In genomic region chr19:8210660-8211101, GRCh38 we compare ENCODE assay signal across 9 cellular contexts. TPM values are rescaled to one million over a fixed set of nuclear protein-coding genes. Genes with fewer than 3 reads are reported as not detected.
DNase-seq lines count a peak whose midpoint lies in the region; ATAC-seq, FAIRE-seq and TF ChIP-seq lines count a peak whose summit lies in the region.
"Had no signal": no experiment of that assay in that cellular context is flagged by ENCODE, and none has a peak within 500 bp of the region (broad histone marks: within the 10 kb centered on the region; RNA-seq: fewer than 3 reads in every experiment).

No MANE protein-coding gene starts in this region.

- no peaks in the 10 kb centered on the region for H4K20me1 ChIP-seq in SU-DHL-6 (ENCODE audit: low read depth, low read length)

- H3K79me2 ChIP-seq in SU-DHL-6 (ENCODE audit: insufficient read depth, low read length): peaks cover 15% of the 10 kb centered on the region; the same call in 1 of the 2 replicates

- H2AFZ ChIP-seq in SU-DHL-6 (ENCODE audit: low read depth, low read length, severe bottlenecking): no peak overlapping the region

- no peak for TF ChIP-seq CTCF in SU-DHL-6 (IDR thresholded peaks at IDR 0.05; ENCODE audit: insufficient read depth, low read length, poor library complexity, severe bottlenecking)

- peaks cover 14% of the 10 kb centered on the region for H3K36me3 Mint-ChIP-seq in activated CD4-positive, alpha-beta T cell treated with anti-CD3 and anti-CD28 coated beads, Interleukin-2, amount 10 ng/mL, durations not matched to agents 7 days and 5 days (ENCODE audit: low read depth)

- FAIRE-seq in frontal cortex (lab: Jason Lieb, UNC): no peak
- FAIRE-seq: islet of Langerhans had no signal

- peaks cover 45% of the 10 kb centered on the region for H3K4me1 Mint-ChIP-seq in activated CD4-positive, alpha-beta T cell treated with anti-CD3 and anti-CD28 coated beads, Interleukin-2, amount 10 ng/mL, durations not matched to agents 7 days and 5 days

- POLR2A ChIA-PET in activated CD4-positive, alpha-beta T cell treated with anti-CD3 and anti-CD28 coated beads, Interleukin-2, amount 10 ng/mL, durations not matched to agents 7 days and 5 days (lab: Charles Lee): no interaction called here

- H3K27me3 ChIP-seq in SU-DHL-6 (ENCODE audit: low read length) (no peaks in the 10 kb centered on the region), iPS-18a (ENCODE audit: control insufficient read depth, insufficient read depth, low read length) (no peaks in the 10 kb centered on the region), stomach smooth muscle (ENCODE audit: control insufficient read depth in 1 of 2, insufficient read depth in 2 of 2, low read length in 2 of 2) (no peaks in the 10 kb centered on the region)

- H3K9ac ChIP-seq in SU-DHL-6 (ENCODE audit: low read length): peak overlapping the region; percentile 73
- no peak overlapping the region for H3K9ac ChIP-seq in iPS-18a (ENCODE audit: low read length)
- peak overlapping the region; percentile 71 to 79 for H3K9ac ChIP-seq in stomach smooth muscle (ENCODE audit: low read length in 2 of 2)

- H3K27ac Mint-ChIP-seq in activated CD4-positive, alpha-beta T cell treated with anti-CD3 and anti-CD28 coated beads, Interleukin-2, amount 10 ng/mL, durations not matched to agents 7 days and 5 days: peak overlapping the region; percentile 87

- no peaks in the 10 kb centered on the region for H3K9me3 Mint-ChIP-seq in activated CD4-positive, alpha-beta T cell treated with anti-CD3 and anti-CD28 coated beads, Interleukin-2, amount 10 ng/mL, durations not matched to agents 7 days and 5 days

- DNase-seq in activated CD4-positive, alpha-beta T cell treated with anti-CD3 and anti-CD28 coated beads, Interleukin-2, amount 10 ng/mL, durations not matched to agents 7 days and 5 days: no peak
- DNase-seq in activated CD4-positive, alpha-beta T cell treated with anti-CD3 and anti-CD28 coated beads, Interleukin-2, amount 50 U/mL, for 4 hours: no peak
- DNase-seq in SKM-1 treated with dmso at 0.1 percent for 144 hours (lab: John Stamatoyannopoulos, UW; ENCODE audit: unreplicated experiment) (no peak), frontal cortex (ENCODE audit: low spot score in 2 of 2) (no peak)

- peaks cover 2% of the 10 kb centered on the region for H3K27me3 Mint-ChIP-seq in activated CD4-positive, alpha-beta T cell treated with anti-CD3 and anti-CD28 coated beads, Interleukin-2, amount 10 ng/mL, durations not matched to agents 7 days and 5 days

- H3K4me1 ChIP-seq in iPS-18a (ENCODE audit: control insufficient read depth, low read depth, low read length) (peaks cover 5% of the 10 kb centered on the region), stomach smooth muscle (ENCODE audit: control insufficient read depth, insufficient read depth, low read length) (peaks cover 22% of the 10 kb centered on the region)

- H3K9me3 ChIP-seq in SU-DHL-6 (ENCODE audit: insufficient read depth, low read length) (no peaks in the 10 kb centered on the region), iPS-18a (ENCODE audit: control insufficient read depth, low read depth, low read length) (no peaks in the 10 kb centered on the region), stomach smooth muscle (ENCODE audit: control insufficient read depth in 2 of 2, low read length in 2 of 2) (no peaks in the 10 kb centered on the region)

- CTCF ChIA-PET in activated CD4-positive, alpha-beta T cell treated with anti-CD3 and anti-CD28 coated beads, Interleukin-2, amount 10 ng/mL, durations not matched to agents 7 days and 5 days (lab: Charles Lee): interaction anchor here (0.5 to 1.3 kb wide), 5 partner anchors 12 to 1506 kb away, joined by 3 to 4 read pairs (median 3); no protein-coding TSS in a partner anchor

- H3K27ac ChIP-seq in SU-DHL-6 (ENCODE audit: low read depth, low read length) (peak overlapping the region; percentile 65), iPS-18a (ENCODE audit: low read length) (no peak overlapping the region), stomach smooth muscle (ENCODE audit: low read length) (no peak overlapping the region)

- ATAC-seq in GM21447 (IDR thresholded peaks at IDR 0.05; ENCODE audit: unreplicated experiment): no peak

- H3K36me3 ChIP-seq in SU-DHL-6 (ENCODE audit: low read length) (no peaks in the 10 kb centered on the region), iPS-18a (ENCODE audit: control insufficient read depth, low read depth, low read length) (peaks cover 3% of the 10 kb centered on the region), stomach smooth muscle (ENCODE audit: control insufficient read depth in 2 of 2, insufficient read depth in 2 of 2, low read length in 2 of 2) (peaks cover 0 to 2% of the 10 kb centered on the region in 2 donors)

- H3K9me2 ChIP-seq in SU-DHL-6 (replicated peaks; ENCODE audit: insufficient read depth, low read length): no peaks in the 10 kb centered on the region

- H3K4me3 ChIP-seq in SU-DHL-6 (ENCODE audit: insufficient read depth, low read length, poor library complexity, severe bottlenecking): peak overlapping the region; percentile 58
- H3K4me3 ChIP-seq in iPS-18a (ENCODE audit: low read length): peak overlapping the region; percentile 85
- H3K4me3 ChIP-seq in stomach smooth muscle (ENCODE audit: low read length in 2 of 2): peak overlapping the region in 1 of 2 donors; percentile 82

- peaks cover 4% of the 10 kb centered on the region; the same call in 1 of the 2 replicates for H3F3A ChIP-seq in SU-DHL-6 (ENCODE audit: insufficient read depth)

- H3K4me3 Mint-ChIP-seq in activated CD4-positive, alpha-beta T cell treated with anti-CD3 and anti-CD28 coated beads, Interleukin-2, amount 10 ng/mL, durations not matched to agents 7 days and 5 days: peak overlapping the region; percentile 79

- H3K4me2 ChIP-seq in SU-DHL-6 (ENCODE audit: low read depth, low read length, poor library complexity, severe bottlenecking): peak overlapping the region; percentile 70

RNA-seq across cellular contexts. Expression of gene CERS4, which starts 1.5 kb away (rescaled TPM):
- total RNA-seq in activated CD4-positive, alpha-beta T cell treated with anti-CD3 and anti-CD28 coated beads, Interleukin-2, amount 10 ng/mL, durations not matched to agents 7 days and 5 days: 10 to 100 TPM; 26.7 to 33.1 TPM
- total RNA-seq in frontal cortex: 57.9 TPM
